Comparison of ENCODE assay signal across 8 cellular contexts in genomic region chr20:37096415-37097039, GRCh38. TPM values are rescaled to one million over a fixed set of nuclear protein-coding genes. Genes with fewer than 3 reads are reported as not detected.
DNase-seq lines count a peak whose midpoint lies in the region; ATAC-seq, FAIRE-seq and TF ChIP-seq lines count a peak whose summit lies in the region.

No MANE protein-coding gene starts in this region.

- FAIRE-seq in GM19239 (lab: Jason Lieb, UNC): no peak

- no peak for DNase-seq in CD4-positive, alpha-beta T cell
- DNase-seq in astrocyte of the spinal cord (ENCODE audit: low read depth, low spot score): no peak
- DNase-seq in natural killer cell: no peak
- no peak for DNase-seq in AG20443 (ENCODE audit: low spot score)
- DNase-seq in SIG-M5 treated with dmso at 0.1 percent for 504 hours (lab: John Stamatoyannopoulos, UW; ENCODE audit: unreplicated experiment): no peak
- DNase-seq in GM19239 (ENCODE audit: insufficient read length, low spot score): no peak
- DNase-seq in GM19238 (ENCODE audit: insufficient read length, low spot score): no peak

- no peak for ATAC-seq in CD4-positive, alpha-beta T cell (ENCODE audit: poor library complexity)
- ATAC-seq in HG03442 (IDR thresholded peaks at IDR 0.05; ENCODE audit: unreplicated experiment) (peak; percentile 4), natural killer cell (no peak)

- POLR2A ChIA-PET in CD4-positive, alpha-beta T cell (lab: Charles Lee): interaction anchor here (0.7 to 2.7 kb wide), 10 partner anchors 53 to 1142 kb away, joined by 3 to 33 read pairs (median 4); partner anchors contain the start of genes MROH8, RPN2 and SCAND1

- CTCF ChIA-PET in CD4-positive, alpha-beta T cell (lab: Charles Lee): interaction anchor here (1.0 to 1.4 kb wide), 2 partner anchors 15 to 82 kb away, joined by 4 read pairs; partner anchors contain the start of gene RPN2

- intact Hi-C loops in CD4-positive, alpha-beta T cell (cut with DNase I, micrococcal nuclease): loop anchor here (2.0 to 10.0 kb wide), 7 partner anchors 81 to 936 kb away; partner anchors contain the start of genes MROH8 (in 2 of the 2), RPN2 (in 2 of the 2), BLCAP (in 1 of the 2) and RPRD1B (in 1 of the 2)
- intact Hi-C loops in natural killer cell (cut with micrococcal nuclease): loop anchor here (5.0 kb wide), 1 partner anchor 89 kb away; no protein-coding TSS in a partner anchor

- peak overlapping the region; percentile 68 for H3K4me3 ChIP-seq in astrocyte of the spinal cord (ENCODE audit: low read depth, low read length)

- H3K27me3 ChIP-seq in CD4-positive, alpha-beta T cell (ENCODE audit: control insufficient read depth, insufficient read depth, low read length): no peaks in the 10 kb centered on the region

- peaks cover 31% of the 10 kb centered on the region for H3K4me1 Mint-ChIP-seq in CD4-positive, alpha-beta T cell (ENCODE audit: low read depth)
- H3K4me1 Mint-ChIP-seq in natural killer cell: peaks cover 15 to 22% of the 10 kb centered on the region in 2 donors

- H3K27me3 Mint-ChIP-seq in CD4-positive, alpha-beta T cell: no peaks in the 10 kb centered on the region
- H3K27me3 Mint-ChIP-seq in natural killer cell (ENCODE audit: low read depth in 2 of 2): no peaks in the 10 kb centered on the region

- H3K9me3 Mint-ChIP-seq in CD4-positive, alpha-beta T cell: no peaks in the 10 kb centered on the region
- no peaks in the 10 kb centered on the region for H3K9me3 Mint-ChIP-seq in natural killer cell

- peak; percentile 4 for TF ChIP-seq CTCF in CD4-positive, alpha-beta T cell (IDR thresholded peaks at IDR 0.05)
- TF ChIP-seq CTCF in astrocyte of the spinal cord (IDR thresholded peaks at IDR 0.05; ENCODE audit: low read depth, low read length) (no peak), natural killer cell (IDR thresholded peaks at IDR 0.05) (no peak)

- peak overlapping the region; percentile 69 for H3K27ac ChIP-seq in CD4-positive, alpha-beta T cell (ENCODE audit: low read depth, low read length)

- H3K36me3 Mint-ChIP-seq in CD4-positive, alpha-beta T cell (ENCODE audit: low read depth): peaks cover 23% of the 10 kb centered on the region
- no peaks in the 10 kb centered on the region for H3K36me3 Mint-ChIP-seq in natural killer cell

- no peaks in the 10 kb centered on the region for H3K9me3 ChIP-seq in CD4-positive, alpha-beta T cell (ENCODE audit: control insufficient read depth, low read length)

- H3K4me3 Mint-ChIP-seq in CD4-positive, alpha-beta T cell: peak overlapping the region; percentile 96
- H3K4me3 Mint-ChIP-seq in natural killer cell: peak overlapping the region; percentile 99

- peak overlapping the region; percentile 99 for H3K27ac Mint-ChIP-seq in CD4-positive, alpha-beta T cell
- H3K27ac Mint-ChIP-seq in natural killer cell: peak overlapping the region; percentile 96 to 98

- in situ Hi-C loops in astrocyte of the spinal cord (cut with HindIII; ENCODE audit: low sequenced_read_pairs): no loop called here

RNA-seq across cellular contexts. Expression of gene RBL1, which starts 0.7 kb away (rescaled TPM):
- total RNA-seq in CD4-positive, alpha-beta T cell: 10 to 100 TPM; 37.4 to 39.1 TPM
- 10 to 100 TPM; 21.0 to 28.4 (median 22.2) TPM for total RNA-seq in natural killer cell
